8 cellular contexts compared by ENCODE assay signal in genomic region chr9:136949239-136949816, GRCh38. TPM values are rescaled to one million over a fixed set of nuclear protein-coding genes. Genes with fewer than 3 reads are reported as not detected.
DNase-seq lines count a peak whose midpoint lies in the region; ATAC-seq and TF ChIP-seq lines count a peak whose summit lies in the region.

No MANE protein-coding gene starts in this region.

- H3K4me1 ChIP-seq in SJSA1 (replicated peaks) (peaks cover 25% of the 10 kb centered on the region), psoas muscle (peaks cover 20% of the 10 kb centered on the region)

- peaks cover 1% of the 10 kb centered on the region for H3K36me3 ChIP-seq in SJSA1
- no peaks in the 10 kb centered on the region for H3K36me3 ChIP-seq in psoas muscle (ENCODE audit: insufficient read depth in 1 of 2, low read depth in 1 of 2)

- H3K27ac ChIP-seq in SJSA1: no peak overlapping the region
- peak overlapping the region; percentile 87 for H3K27ac ChIP-seq in psoas muscle

- intact Hi-C loops in psoas muscle (cut with DNase I): loop anchor here (2.0 to 5.0 kb wide), 3 partner anchors 43 to 102 kb away; partner anchors contain the start of genes PAXX (in 1 of the 2) and PHPT1 (in 1 of the 2)

- ATAC-seq in psoas muscle (peak in 3 of 4 donors; percentile 1 to 6 (median 2)), HG03108 (IDR thresholded peaks at IDR 0.05; ENCODE audit: unreplicated experiment) (no peak)

- no peak for TF ChIP-seq CTCF in GM12865 (IDR thresholded peaks at IDR 0.05; ENCODE audit: insufficient read depth, low read depth, low read length, missing control alignments)
- TF ChIP-seq CTCF in fibroblast of the aortic adventitia (IDR thresholded peaks at IDR 0.05; ENCODE audit: insufficient read depth, low read length): no peak
- no peak for TF ChIP-seq CTCF in psoas muscle (IDR thresholded peaks at IDR 0.05)

- H3K27me3 ChIP-seq in SJSA1 (replicated peaks) (no peaks in the 10 kb centered on the region), psoas muscle (ENCODE audit: insufficient read depth in 3 of 3, low read length in 2 of 3) (no peaks in the 10 kb centered on the region)

- WGBS in psoas muscle, 3 donors: 17 to 23% (median 18%) methylated on average over 17 to 22 of the region's 22 CpGs

- DNase-seq in GM12865 (ENCODE audit: low read depth): no peak
- no peak for DNase-seq in SJSA1 (ENCODE audit: low read depth in 1 of 2, low spot score in 2 of 2)
- DNase-seq in fibroblast of the aortic adventitia (ENCODE audit: low read depth): no peak
- peak in 1 of 2 donors; percentile 13 for DNase-seq in psoas muscle
- no peak for DNase-seq in HPDE6-E6E7 (ENCODE audit: extremely low spot score)
- DNase-seq in NOMO-1 treated with DMSO at 0.1 percent for 48 hours (lab: John Stamatoyannopoulos, UW; ENCODE audit: unreplicated experiment): no peak
- DNase-seq in COLO829 (ENCODE audit: low spot score): no peak

- H3K4me3 ChIP-seq in GM12865 (ENCODE audit: low read depth, low read length) (peak overlapping the region; percentile 81), SJSA1 (peak overlapping the region; percentile 33), fibroblast of the aortic adventitia (ENCODE audit: low read depth, low read length) (peak overlapping the region; percentile 62), psoas muscle (peak overlapping the region; percentile 85)

- no peaks in the 10 kb centered on the region; the same call in none of the 2 replicates for H3K9me3 ChIP-seq in SJSA1 (replicated peaks)
- H3K9me3 ChIP-seq in psoas muscle: no peaks in the 10 kb centered on the region

RNA-seq across cellular contexts. Expression of gene LCN12, which starts 2.7 kb away (rescaled TPM):
- not detected in 2 replicates for total RNA-seq in SJSA1 (2014; rRNA removed; shearing (Covaris generic))
- total RNA-seq in fibroblast of the aortic adventitia (ENCODE audit: low replicate concordance) (not detected in 2 replicates), psoas muscle (1 to 10 TPM in 1 of 4 donors, under 1 TPM in 2, not detected in 1; 0.38 to 1.5 (median 0.48) TPM)
- under 1 TPM; 0.06 to 0.17 (median 0.13) TPM for polyA plus RNA-seq in psoas muscle

RNA-seq across cellular contexts. Expression of gene C8G, which starts 4.3 kb away (rescaled TPM):
- total RNA-seq in SJSA1 (2014; rRNA removed; shearing (Covaris generic)): not detected in 2 replicates
- total RNA-seq in fibroblast of the aortic adventitia (ENCODE audit: low replicate concordance) (0.36 TPM in 1 of 2 replicates, not detected in the other), psoas muscle (1 to 10 TPM; 1.7 to 7.9 (median 5.9) TPM)
- 1 to 10 TPM; 3.4 to 6.0 (median 4.5) TPM for polyA plus RNA-seq in psoas muscle

RNA-seq across cellular contexts. Expression of gene FBXW5, which starts 4.8 kb away (rescaled TPM):
- total RNA-seq in SJSA1 (2014; rRNA removed; shearing (Covaris generic)): 89.0 and 93.8 TPM in 2 replicates
- total RNA-seq in fibroblast of the aortic adventitia (ENCODE audit: low replicate concordance): 52.6 and 139 TPM in 2 replicates
- total RNA-seq in psoas muscle: 100 to 1,000 TPM; 135 to 236 (median 171) TPM
- polyA plus RNA-seq in psoas muscle: 100 to 1,000 TPM; 202 to 261 (median 213) TPM

RNA-seq across cellular contexts. Expression of gene PTGDS, which starts 28.0 kb away (rescaled TPM):
- total RNA-seq in SJSA1 (2014; rRNA removed; shearing (Covaris generic)): not detected in 2 replicates
- total RNA-seq in fibroblast of the aortic adventitia (ENCODE audit: low replicate concordance) (27.6 and 32.8 TPM in 2 replicates), psoas muscle (100 to 1,000 TPM in 1 of 4 donors, 10 to 100 TPM in 3; 23.3 to 130 (median 74.3) TPM)
- 10 to 100 TPM; 29.9 to 37.9 (median 37.8) TPM for polyA plus RNA-seq in psoas muscle

RNA-seq across cellular contexts. Expression of gene LCNL1, which starts 33.5 kb away (rescaled TPM):
- total RNA-seq in SJSA1 (2014; rRNA removed; shearing (Covaris generic)): not detected in 2 replicates
- total RNA-seq in fibroblast of the aortic adventitia (ENCODE audit: low replicate concordance) (0.54 and 15.3 TPM in 2 replicates), psoas muscle (under 1 TPM; 0.10 to 0.79 (median 0.38) TPM)
- under 1 TPM; 0.04 to 0.14 (median 0.06) TPM for polyA plus RNA-seq in psoas muscle

Comparison
In these comparisons a context has a peak if more than half of its experiments do, and no peak if none do; other contexts are left out.
1. H3K4me3 ChIP-seq: peak in every context shown above with its lines; median percentile 85 in psoas muscle; 81 in GM12865; 62 in fibroblast of the aortic adventitia; 33 in SJSA1.